ENCODE assay signal across 12 cellular contexts in the genomic region with DNA sequence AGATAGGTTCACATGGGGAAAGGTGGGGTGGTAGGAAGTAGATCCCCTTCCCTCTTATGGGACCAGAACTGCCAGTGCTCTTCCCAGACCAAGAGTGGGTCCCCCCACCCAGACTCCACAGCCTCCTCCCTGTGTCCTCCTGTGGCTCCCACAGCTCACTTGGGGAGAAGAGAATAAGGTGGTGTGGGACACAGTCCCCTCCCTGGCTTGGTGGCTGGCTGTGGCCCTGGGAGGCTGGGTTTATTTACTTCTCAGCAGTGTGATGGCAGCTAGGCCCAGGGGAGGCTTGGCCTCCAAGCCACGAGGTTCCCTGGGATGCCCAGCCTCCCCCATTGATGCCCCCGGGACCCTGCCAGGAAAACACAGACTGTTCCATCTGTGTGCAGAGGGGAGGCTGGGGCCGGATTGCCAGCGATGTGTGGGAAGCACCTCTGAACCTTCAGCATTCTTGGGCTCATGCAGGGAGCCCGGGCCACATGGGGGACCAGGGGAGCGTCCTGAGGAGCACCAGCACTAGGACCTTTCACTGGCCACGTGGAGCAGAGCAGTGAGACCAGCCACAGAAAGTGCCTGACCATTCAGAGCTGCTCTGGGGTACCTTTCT. TPM values are rescaled to one million over a fixed set of nuclear protein-coding genes. Genes with fewer than 3 reads are reported as not detected.
A peak's percentile ranks its signal among the peaks of the same experiment; 100 is the strongest.
DNase-seq lines count a peak whose midpoint lies in the region; ATAC-seq, FAIRE-seq and TF ChIP-seq lines count a peak whose summit lies in the region.
"Had no signal": no experiment of that assay in that cellular context is flagged by ENCODE, and none has a peak within 500 bp of the region (broad histone marks: within the 10 kb centered on the region; RNA-seq: fewer than 3 reads in every experiment).

No MANE protein-coding gene starts in this region.

- peaks cover 32 to 57% (median 47%) of the 10 kb centered on the region in 4 donors for H3K4me1 Mint-ChIP-seq in CD4-positive, alpha-beta memory T cell
- H3K4me1 Mint-ChIP-seq in IgD-negative memory B cell (peaks cover 34 to 46% (median 43%) of the 10 kb centered on the region in 3 donors), chondrocyte (ENCODE audit: low read depth) (peaks cover 47% of the 10 kb centered on the region), osteocyte (ENCODE audit: unreplicated experiment) (peaks cover 28% of the 10 kb centered on the region)

- H3K4me3 ChIP-seq in CD4-positive, alpha-beta memory T cell (ENCODE audit: low read length in 2 of 2) = no peak overlapping the region
- H3K4me3 ChIP-seq in kidney (ENCODE audit: low read length in 2 of 2) = no peak overlapping the region
- H3K4me3 ChIP-seq in foreskin fibroblast (ENCODE audit: low read depth in 1 of 2, low read length in 2 of 2) = no peak overlapping the region
- H3K4me3 ChIP-seq: SJSA1 had no signal

- H3K36me3 ChIP-seq in CD4-positive, alpha-beta memory T cell (ENCODE audit: insufficient read depth, low read length) = no peaks in the 10 kb centered on the region
- H3K36me3 ChIP-seq in kidney (ENCODE audit: control insufficient read depth in 1 of 2, insufficient read depth in 2 of 2, low read length in 2 of 2) = no peaks in the 10 kb centered on the region

- ATAC-seq in HG03442 (IDR thresholded peaks at IDR 0.05; ENCODE audit: unreplicated experiment) (no peak), HG02885 (IDR thresholded peaks at IDR 0.05; ENCODE audit: poor library complexity, unreplicated experiment) (no peak)
- ATAC-seq: right cardiac atrium had no signal

- TF ChIP-seq CTCF in chondrocyte (IDR thresholded peaks at IDR 0.05) (no peak), osteocyte (IDR thresholded peaks at IDR 0.05) (no peak), kidney (IDR thresholded peaks at IDR 0.05; ENCODE audit: borderline replicate concordance, extremely low read depth, insufficient read depth) (no peak), foreskin fibroblast (IDR thresholded peaks at IDR 0.05; ENCODE audit: low read depth, low read length) (no peak)

- no peak for FAIRE-seq in kidney (lab: Jason Lieb, UNC)

- DNase-seq in CD4-positive, alpha-beta memory T cell = no peak
- DNase-seq in chondrocyte (ENCODE audit: low spot score) (peak; percentile 67), osteocyte (ENCODE audit: extremely low spot score, unreplicated experiment) (no peak), kidney (no peak), foreskin fibroblast (no peak)
- DNase-seq: foreskin melanocyte, KG1, right cardiac atrium had no signal

- POLR2A ChIA-PET in CD4-positive, alpha-beta memory T cell (lab: Charles Lee; ENCODE audit: partially characterized antibody) = interaction anchor here (0.8 to 1.4 kb wide), 3 partner anchors 20 to 52 kb away, joined by 3 to 5 read pairs (median 4); a partner anchor contains a TSS

- peak overlapping the region; percentile 69 to 92 (median 84) for H3K27ac Mint-ChIP-seq in CD4-positive, alpha-beta memory T cell
- peak overlapping the region; percentile 85 to 94 (median 85) for H3K27ac Mint-ChIP-seq in IgD-negative memory B cell
- no peak overlapping the region for H3K27ac Mint-ChIP-seq in chondrocyte (ENCODE audit: unreplicated experiment)
- no peak overlapping the region for H3K27ac Mint-ChIP-seq in osteocyte (ENCODE audit: unreplicated experiment)

- intact Hi-C loops in CD4-positive, alpha-beta memory T cell (cut with micrococcal nuclease) = loop anchor here (2.0 kb wide), 1 partner anchor 48 kb away; a partner anchor contains a TSS
- intact Hi-C loops in kidney (cut with DNase I) = no loop called here

- no peak overlapping the region for H3K9ac ChIP-seq in kidney (ENCODE audit: low read length in 2 of 2)

- peaks cover 8% of the 10 kb centered on the region in 2 donors for H3K36me3 Mint-ChIP-seq in CD4-positive, alpha-beta memory T cell
- H3K36me3 Mint-ChIP-seq in IgD-negative memory B cell (peaks cover 2% of the 10 kb centered on the region), chondrocyte (ENCODE audit: low read depth) (peaks cover 2% of the 10 kb centered on the region), osteocyte (ENCODE audit: unreplicated experiment) (peaks cover 1% of the 10 kb centered on the region)

- no peaks in the 10 kb centered on the region for H3K27me3 ChIP-seq in CD4-positive, alpha-beta memory T cell (ENCODE audit: insufficient read depth, low read length)
- H3K27me3 ChIP-seq: SJSA1 had no signal

- peaks cover 59% of the 10 kb centered on the region for H3K4me1 ChIP-seq in CD4-positive, alpha-beta memory T cell (ENCODE audit: insufficient read depth, low read length)
- H3K4me1 ChIP-seq in kidney (ENCODE audit: control insufficient read depth in 1 of 2, insufficient read depth in 1 of 2, low read depth in 1 of 2, low read length in 2 of 2) = peaks cover 0 to 29% of the 10 kb centered on the region in 2 donors

- H3K4me3 Mint-ChIP-seq in CD4-positive, alpha-beta memory T cell = peak overlapping the region; percentile 26 to 94 (median 74)
- H3K4me3 Mint-ChIP-seq in IgD-negative memory B cell (peak overlapping the region; percentile 65 to 96 (median 80)), chondrocyte (ENCODE audit: unreplicated experiment) (no peak overlapping the region), osteocyte (ENCODE audit: unreplicated experiment) (peak overlapping the region; percentile 75)

- H3K27ac ChIP-seq in CD4-positive, alpha-beta memory T cell (ENCODE audit: low read depth, low read length) = no peak overlapping the region
- peak overlapping the region in 1 of 2 donors; percentile 29 for H3K27ac ChIP-seq in kidney (ENCODE audit: low read depth in 2 of 2, low read length in 2 of 2)
- H3K27ac ChIP-seq: SJSA1 had no signal

- H3K27me3 Mint-ChIP-seq in CD4-positive, alpha-beta memory T cell = no peaks in the 10 kb centered on the region
- H3K27me3 Mint-ChIP-seq in IgD-negative memory B cell = peaks cover 1% of the 10 kb centered on the region
- peaks cover 2% of the 10 kb centered on the region for H3K27me3 Mint-ChIP-seq in chondrocyte (ENCODE audit: low read depth)
- H3K27me3 Mint-ChIP-seq in osteocyte (ENCODE audit: unreplicated experiment) = peaks cover 2% of the 10 kb centered on the region

- CTCF ChIA-PET in CD4-positive, alpha-beta memory T cell (lab: Charles Lee; ENCODE audit: partially characterized antibody) = interaction anchor here (1.9 to 17.7 kb wide), 4 partner anchors 9 to 60 kb away, joined by 5 to 475 read pairs (median 51); no protein-coding TSS in a partner anchor

- no peaks in the 10 kb centered on the region for H3K9me3 Mint-ChIP-seq in CD4-positive, alpha-beta memory T cell
- no peaks in the 10 kb centered on the region for H3K9me3 Mint-ChIP-seq in IgD-negative memory B cell
- no peaks in the 10 kb centered on the region for H3K9me3 Mint-ChIP-seq in chondrocyte (ENCODE audit: low read depth)
- H3K9me3 Mint-ChIP-seq in osteocyte (ENCODE audit: unreplicated experiment) = no peaks in the 10 kb centered on the region

- no peaks in the 10 kb centered on the region for H3K9me3 ChIP-seq in CD4-positive, alpha-beta memory T cell (ENCODE audit: control insufficient read depth in 1 of 2, low read length in 2 of 2)
- H3K9me3 ChIP-seq in kidney (ENCODE audit: control insufficient read depth in 1 of 2, low read length in 2 of 2) = no peaks in the 10 kb centered on the region
- H3K9me3 ChIP-seq: SJSA1 had no signal

RNA-seq across cellular contexts. Expression of a gene that starts 2.7 kb away (rescaled TPM):
- 10 to 100 TPM; 48.0 to 49.4 TPM for total RNA-seq in CD4-positive, alpha-beta memory T cell
- 10 to 100 TPM; 43.0 to 55.9 TPM for polyA plus RNA-seq in CD4-positive, alpha-beta memory T cell
- polyA plus RNA-seq in IgD-negative memory B cell = 58.6 TPM
- 76.4 to 99.8 TPM (median 96.9 TPM) in 3 replicates for total RNA-seq in chondrocyte
- total RNA-seq in osteocyte = 33.5 and 36.2 TPM in 2 replicates
- 40.3 TPM for total RNA-seq in kidney
- polyA plus RNA-seq in kidney (ENCODE audit: insufficient read depth, low read depth, low replicate concordance) = 20.9 TPM

RNA-seq across cellular contexts. Expression of a gene that starts 45.6 kb away (rescaled TPM):
- under 1 TPM; 0.52 to 0.58 TPM for total RNA-seq in CD4-positive, alpha-beta memory T cell
- under 1 TPM; 0.11 to 0.16 TPM for polyA plus RNA-seq in CD4-positive, alpha-beta memory T cell
- polyA plus RNA-seq in IgD-negative memory B cell (0.21 TPM), kidney (ENCODE audit: insufficient read depth, low read depth, low replicate concordance) (not detected)
- total RNA-seq in chondrocyte (0.42 to 1.4 TPM (median 0.46 TPM) in 3 replicates), osteocyte (0.44 and 0.54 TPM in 2 replicates), kidney (not detected)
- total RNA-seq: SJSA1 had no signal

RNA-seq across cellular contexts. Expression of a gene that starts 48.6 kb away (rescaled TPM):
- 1 to 10 TPM; 3.4 to 4.5 TPM for total RNA-seq in CD4-positive, alpha-beta memory T cell
- 1 to 10 TPM; 2.4 to 3.7 TPM for polyA plus RNA-seq in CD4-positive, alpha-beta memory T cell
- polyA plus RNA-seq in IgD-negative memory B cell = 8.7 TPM
- 11.8 to 15.8 TPM (median 14.7 TPM) in 3 replicates for total RNA-seq in chondrocyte
- 7.4 and 8.8 TPM in 2 replicates for total RNA-seq in osteocyte
- total RNA-seq in kidney = 10.3 TPM
- 7.2 TPM for polyA plus RNA-seq in kidney (ENCODE audit: insufficient read depth, low read depth, low replicate concordance)

Comparison
In these comparisons a context has a peak if more than half of its experiments do, and no peak if none do; other contexts are left out.
1. H3K27ac Mint-ChIP-seq: peak in CD4-positive, alpha-beta memory T cell (7 of 7) and IgD-negative memory B cell (3 of 3); none in chondrocyte (single experiment) and osteocyte (single experiment).